8 cellular contexts compared by ENCODE assay signal in genomic region chr5:96881511-96882115, GRCh38. TPM values are rescaled to one million over a fixed set of nuclear protein-coding genes. Genes with fewer than 3 reads are reported as not detected.
DNase-seq lines count a peak whose midpoint lies in the region; ATAC-seq and TF ChIP-seq lines count a peak whose summit lies in the region.
"Had no signal": no experiment of that assay in that cellular context is flagged by ENCODE, and none has a peak within 500 bp of the region (broad histone marks: within the 10 kb centered on the region; RNA-seq: fewer than 3 reads in every experiment).

No MANE protein-coding gene starts in this region.

- H3K4me1 ChIP-seq in PC-3 (ENCODE audit: insufficient read depth, low read length) = peaks cover 31% of the 10 kb centered on the region

- intact Hi-C loops in PC-3 (cut with micrococcal nuclease) = no loop called here
- intact Hi-C loops in dendritic cell treated with granulocyte-macrophage colony-stimulating factor and Interleukin-4, amounts not matched to agents 40 ng/mL and 50 ng/mL, for 4 days (cut with micrococcal nuclease) = loop anchor here (2.0 kb wide), 1 partner anchor 53 kb away; no protein-coding TSS in a partner anchor

- H3K36me3 ChIP-seq in PC-3 (ENCODE audit: low read depth, low read length) = no peaks in the 10 kb centered on the region
- H3K36me3 ChIP-seq: cardiac muscle cell had no signal

- no peaks in the 10 kb centered on the region for H3K9me3 ChIP-seq in PC-3 (ENCODE audit: low read length)

- ATAC-seq in PC-3 = peak; percentile 42

- no peaks in the 10 kb centered on the region for H3F3A ChIP-seq in PC-3 (ENCODE audit: low read length, unreplicated experiment)

- CTCF ChIA-PET in PC-3 (lab: Charles Lee) = interaction anchor here (1.0 kb wide), 1 partner anchor 13 kb away, joined by 3 read pairs; no protein-coding TSS in a partner anchor

- H3K4me2 ChIP-seq in PC-3 (ENCODE audit: low read length) = peak overlapping the region; percentile 16; the same call in 1 of the 2 replicates

- H4K20me1 ChIP-seq in PC-3 (ENCODE audit: low read length) = no peaks in the 10 kb centered on the region

- no peak overlapping the region for H3K9ac ChIP-seq in PC-3 (ENCODE audit: low read length)

- H3K9me2 ChIP-seq in PC-3 (replicated peaks; ENCODE audit: low read length) = no peaks in the 10 kb centered on the region

- BruUV-seq in PC-3 (replicated peaks; lab: Mats Ljungman, UMichigan) = no TSS peak

- H3K79me2 ChIP-seq in PC-3 (ENCODE audit: low read length) = no peaks in the 10 kb centered on the region

- H2AFZ ChIP-seq in PC-3 (ENCODE audit: low read length) = no peak overlapping the region; the same call in 1 of the 2 replicates

- DNase-seq in GM03348 (ENCODE audit: low spot score) (peak; percentile 31), PC-3 (peak; percentile 50), retinal pigment epithelial cell (ENCODE audit: low read depth) (peak; percentile 82), superior temporal gyrus (ENCODE audit: extremely low spot score) (no peak), coronary artery (ENCODE audit: low spot score) (no peak)
- DNase-seq in NK-92 treated with Interleukin-12 subunit alpha and Interleukin-12 subunit beta, amount 100 ng/mL, for 24 hours (lab: John Stamatoyannopoulos, UW) = no peak

- TF ChIP-seq CTCF in PC-3 (conservative IDR thresholded peaks at IDR 0.05; ENCODE audit: low read depth, low read length) (no peak), retinal pigment epithelial cell (conservative IDR thresholded peaks at IDR 0.05; ENCODE audit: low read depth, low read length) (no peak), coronary artery (IDR thresholded peaks at IDR 0.05) (no peak)

- H3K27ac Mint-ChIP-seq in dendritic cell treated with granulocyte-macrophage colony-stimulating factor and Interleukin-4, amounts not matched to agents 40 ng/mL and 50 ng/mL, for 4 days = peak overlapping the region; percentile 79

- H3K4me3 Mint-ChIP-seq in dendritic cell treated with granulocyte-macrophage colony-stimulating factor and Interleukin-4, amounts not matched to agents 40 ng/mL and 50 ng/mL, for 4 days = no peak overlapping the region

- H3K27me3 Mint-ChIP-seq in dendritic cell treated with granulocyte-macrophage colony-stimulating factor and Interleukin-4, amounts not matched to agents 40 ng/mL and 50 ng/mL, for 4 days = no peaks in the 10 kb centered on the region

- peaks cover 31% of the 10 kb centered on the region for H3K36me3 Mint-ChIP-seq in dendritic cell treated with granulocyte-macrophage colony-stimulating factor and Interleukin-4, amounts not matched to agents 40 ng/mL and 50 ng/mL, for 4 days (ENCODE audit: low read depth)

- H3K9me3 Mint-ChIP-seq in dendritic cell treated with granulocyte-macrophage colony-stimulating factor and Interleukin-4, amounts not matched to agents 40 ng/mL and 50 ng/mL, for 4 days = no peaks in the 10 kb centered on the region

- H3K27me3 ChIP-seq in PC-3 (ENCODE audit: low read length) = no peaks in the 10 kb centered on the region
- H3K27me3 ChIP-seq: cardiac muscle cell had no signal

- peaks cover 51% of the 10 kb centered on the region for H3K4me1 Mint-ChIP-seq in dendritic cell treated with granulocyte-macrophage colony-stimulating factor and Interleukin-4, amounts not matched to agents 40 ng/mL and 50 ng/mL, for 4 days (ENCODE audit: low read depth)

- H3K4me3 ChIP-seq in PC-3 (ENCODE audit: low read length) (no peak overlapping the region), retinal pigment epithelial cell (ENCODE audit: low read length) (no peak overlapping the region), coronary artery (no peak overlapping the region)
- H3K4me3 ChIP-seq: cardiac muscle cell had no signal

- POLR2A ChIA-PET in PC-3 (lab: Charles Lee; ENCODE audit: unreplicated experiment) = no interaction called here

- H3K27ac ChIP-seq in PC-3 (ENCODE audit: low read length) (peak overlapping the region; percentile 45), coronary artery (no peak overlapping the region)
- H3K27ac ChIP-seq: cardiac muscle cell had no signal

RNA-seq across cellular contexts. Expression of gene ERAP2, which starts 5.3 kb away (rescaled TPM):
- 9.6 and 12.0 TPM in 2 replicates for total RNA-seq in PC-3 (2014; rRNA removed)
- total RNA-seq: cardiac muscle cell had no signal

RNA-seq across cellular contexts. Expression of gene LNPEP, which starts 54.3 kb away (rescaled TPM):
- 11.1 and 20.2 TPM in 2 replicates for total RNA-seq in PC-3 (2014; rRNA removed)

Comparison
In these comparisons a context has a peak if more than half of its experiments do, and no peak if none do; other contexts are left out.
1. DNase-seq: peak in GM03348 (single experiment), PC-3 (single experiment) and retinal pigment epithelial cell (single experiment); none in NK-92 treated with Interleukin-12 subunit alpha and Interleukin-12 subunit beta, amount 100 ng/mL, for 24 hours (single experiment), superior temporal gyrus (single experiment) and coronary artery (single experiment).